10 cellular contexts compared by ENCODE assay signal in the genomic region with DNA sequence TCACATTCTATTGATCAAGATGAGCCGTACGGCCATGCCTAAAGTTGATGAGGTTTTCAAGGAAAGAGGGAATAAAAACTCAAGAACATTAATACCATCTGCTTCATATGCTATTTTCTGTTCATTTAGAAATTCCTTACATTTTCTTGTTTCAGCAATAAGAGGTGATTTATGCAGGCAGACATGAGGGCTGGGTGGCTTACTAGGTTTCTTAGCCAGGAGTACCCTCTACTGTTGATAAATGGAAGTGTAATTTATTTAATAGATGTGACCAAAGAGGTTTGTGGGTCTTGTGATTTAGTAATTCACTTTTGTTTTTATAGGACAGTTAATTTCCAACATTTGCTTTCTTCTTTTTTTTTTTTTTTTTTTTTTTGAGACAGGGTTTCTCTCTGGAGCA. TPM values are rescaled to one million over a fixed set of nuclear protein-coding genes. Genes with fewer than 3 reads are reported as not detected.
DNase-seq lines count a peak whose midpoint lies in the region; ATAC-seq and TF ChIP-seq lines count a peak whose summit lies in the region.
"Had no signal": no experiment of that assay in that cellular context is flagged by ENCODE, and none has a peak within 500 bp of the region (broad histone marks: within the 10 kb centered on the region; RNA-seq: fewer than 3 reads in every experiment).

No MANE protein-coding gene starts in this region.

- in situ Hi-C loops in Caki2 (cut with HindIII; ENCODE audit: low pct_unique_long_range_greater_than_20kb, low sequenced_read_pairs) = no loop called here

- no peak overlapping the region for H3K27ac ChIP-seq in lung (ENCODE audit: low read depth in 1 of 2, low read length in 1 of 2)

- H3K36me3 Mint-ChIP-seq in brain = no peaks in the 10 kb centered on the region
- no peaks in the 10 kb centered on the region for H3K36me3 Mint-ChIP-seq in activated T-helper 1 cell treated with anti-CD3 and anti-CD28 coated beads, Interleukin-12 subunit alpha, Interleukin-12 subunit beta, Interleukin-2, Interleukin-4 antibody, amounts not matched to agents 30 ng/mL and 10 ng/mL and 1 ng/mL, durations not matched to agents 14 hours and 24 hours and 36 hours (ENCODE audit: low read depth)
- no peaks in the 10 kb centered on the region for H3K36me3 Mint-ChIP-seq in activated T-cell treated with anti-CD3 and anti-CD28 coated beads, Interleukin-2, amount 50 U/mL, for 24 hours (ENCODE audit: low read depth)

- intact Hi-C loops in activated T-helper 1 cell treated with anti-CD3 and anti-CD28 coated beads, Interleukin-12 subunit alpha, Interleukin-12 subunit beta, Interleukin-2, Interleukin-4 antibody, amounts not matched to agents 30 ng/mL and 10 ng/mL and 1 ng/mL, durations not matched to agents 14 hours and 24 hours and 36 hours (cut with micrococcal nuclease) = loop anchor here (1.0 to 2.0 kb wide), 3 partner anchors 64 to 126 kb away; no protein-coding TSS in a partner anchor

- no peaks in the 10 kb centered on the region for H3K9me3 ChIP-seq in lung (ENCODE audit: control insufficient read depth in 2 of 2, insufficient read depth in 1 of 2, low read length in 1 of 2)

- TF ChIP-seq CTCF in brain (conservative IDR thresholded peaks at IDR 0.05) = peak; percentile 35 to 53
- TF ChIP-seq CTCF in lung (IDR thresholded peaks at IDR 0.05; ENCODE audit: control extremely low read depth, extremely low read depth) = peak; percentile 29

- H3K4me3 Mint-ChIP-seq in brain = no peak overlapping the region
- no peak overlapping the region for H3K4me3 Mint-ChIP-seq in activated T-helper 1 cell treated with anti-CD3 and anti-CD28 coated beads, Interleukin-12 subunit alpha, Interleukin-12 subunit beta, Interleukin-2, Interleukin-4 antibody, amounts not matched to agents 30 ng/mL and 10 ng/mL and 1 ng/mL, durations not matched to agents 14 hours and 24 hours and 36 hours
- no peak overlapping the region for H3K4me3 Mint-ChIP-seq in activated T-cell treated with anti-CD3 and anti-CD28 coated beads, Interleukin-2, amount 50 U/mL, for 24 hours

- H3K27me3 Mint-ChIP-seq in brain = peaks cover 3% of the 10 kb centered on the region
- H3K27me3 Mint-ChIP-seq in activated T-helper 1 cell treated with anti-CD3 and anti-CD28 coated beads, Interleukin-12 subunit alpha, Interleukin-12 subunit beta, Interleukin-2, Interleukin-4 antibody, amounts not matched to agents 30 ng/mL and 10 ng/mL and 1 ng/mL, durations not matched to agents 14 hours and 24 hours and 36 hours (ENCODE audit: insufficient read depth) = peaks cover 6% of the 10 kb centered on the region
- no peaks in the 10 kb centered on the region for H3K27me3 Mint-ChIP-seq in activated T-cell treated with anti-CD3 and anti-CD28 coated beads, Interleukin-2, amount 50 U/mL, for 24 hours

- H3K36me3 ChIP-seq in lung (ENCODE audit: control insufficient read depth in 2 of 2, insufficient read depth in 2 of 2, low read length in 2 of 2) = no peaks in the 10 kb centered on the region

- H3K4me3 ChIP-seq in lung = no peak overlapping the region

- WGBS in lung, 2 donors = 78 to 89% methylated on average over 2 of the region's 2 CpGs

- no peaks in the 10 kb centered on the region for H3K4me1 Mint-ChIP-seq in brain
- H3K4me1 Mint-ChIP-seq in activated T-helper 1 cell treated with anti-CD3 and anti-CD28 coated beads, Interleukin-12 subunit alpha, Interleukin-12 subunit beta, Interleukin-2, Interleukin-4 antibody, amounts not matched to agents 30 ng/mL and 10 ng/mL and 1 ng/mL, durations not matched to agents 14 hours and 24 hours and 36 hours (ENCODE audit: low read depth) = peaks cover 8% of the 10 kb centered on the region
- H3K4me1 Mint-ChIP-seq in activated T-cell treated with anti-CD3 and anti-CD28 coated beads, Interleukin-2, amount 50 U/mL, for 24 hours (ENCODE audit: low read depth) = no peaks in the 10 kb centered on the region

- DNase-seq in Caki2 (ENCODE audit: low read depth) = peak; percentile 28
- peak; percentile 26 for DNase-seq in NCI-H2227 treated with DMSO at 0.1 percent for 48 hours (lab: John Stamatoyannopoulos, UW)
- no peak for DNase-seq in lung (ENCODE audit: low spot score)
- DNase-seq in activated T-helper 1 cell treated with anti-CD3 and anti-CD28 coated beads, Interleukin-12 subunit alpha, Interleukin-12 subunit beta, Interleukin-2, Interleukin-4 antibody, amounts not matched to agents 30 ng/mL and 10 ng/mL and 1 ng/mL, durations not matched to agents 14 hours and 24 hours and 36 hours (ENCODE audit: low spot score) = no peak
- DNase-seq in activated T-cell treated with anti-CD3 and anti-CD28 coated beads, Interleukin-2, amount 50 U/mL, for 24 hours = no peak
- DNase-seq: right cardiac atrium had no signal

- H3K9me3 Mint-ChIP-seq in brain = peaks cover 2 to 6% (median 3%) of the 10 kb centered on the region in 5 experiments
- H3K9me3 Mint-ChIP-seq in activated T-helper 1 cell treated with anti-CD3 and anti-CD28 coated beads, Interleukin-12 subunit alpha, Interleukin-12 subunit beta, Interleukin-2, Interleukin-4 antibody, amounts not matched to agents 30 ng/mL and 10 ng/mL and 1 ng/mL, durations not matched to agents 14 hours and 24 hours and 36 hours = no peaks in the 10 kb centered on the region
- no peaks in the 10 kb centered on the region for H3K9me3 Mint-ChIP-seq in activated T-cell treated with anti-CD3 and anti-CD28 coated beads, Interleukin-2, amount 50 U/mL, for 24 hours

- no peaks in the 10 kb centered on the region for H3K27me3 ChIP-seq in lung (ENCODE audit: control insufficient read depth, insufficient read depth)

- H3K4me1 ChIP-seq in lung (ENCODE audit: control insufficient read depth in 2 of 2, insufficient read depth in 2 of 2, low read length in 2 of 2) = no peaks in the 10 kb centered on the region

- no peak overlapping the region for H3K27ac Mint-ChIP-seq in brain
- H3K27ac Mint-ChIP-seq in activated T-helper 1 cell treated with anti-CD3 and anti-CD28 coated beads, Interleukin-12 subunit alpha, Interleukin-12 subunit beta, Interleukin-2, Interleukin-4 antibody, amounts not matched to agents 30 ng/mL and 10 ng/mL and 1 ng/mL, durations not matched to agents 14 hours and 24 hours and 36 hours = no peak overlapping the region
- H3K27ac Mint-ChIP-seq in activated T-cell treated with anti-CD3 and anti-CD28 coated beads, Interleukin-2, amount 50 U/mL, for 24 hours = no peak overlapping the region

- ATAC-seq in GM21576 (IDR thresholded peaks at IDR 0.05; ENCODE audit: unreplicated experiment) (peak; percentile 52), lung (ENCODE audit: insufficient read depth, low FRiP score) (peak; percentile 83), HG03280 (IDR thresholded peaks at IDR 0.05; ENCODE audit: unreplicated experiment) (no peak)

RNA-seq across cellular contexts. Expression of a gene that starts 6.4 kb away (rescaled TPM):
- total RNA-seq in Caki2 (2014; rRNA removed; shearing (Covaris generic); ENCODE audit: low replicate concordance) = not detected in 2 replicates
- polyA plus RNA-seq in brain (ENCODE audit: insufficient read depth, low read depth, low replicate concordance) (not detected), lung (not detected)
- under 1 TPM in 1 of 2 donors, not detected in 1; 0.28 TPM for total RNA-seq in lung
- total RNA-seq in activated T-helper 1 cell treated with anti-CD3 and anti-CD28 coated beads, Interleukin-12 subunit alpha, Interleukin-12 subunit beta, Interleukin-2, Interleukin-4 antibody, amounts not matched to agents 30 ng/mL and 10 ng/mL and 1 ng/mL, durations not matched to agents 14 hours and 24 hours and 36 hours = not detected in 2 replicates
- total RNA-seq: right cardiac atrium; T-helper 1 cell treated with Interleukin-12 subunit alpha and Interleukin-12 subunit beta and Interleukin-4 antibody, amounts not matched to agents 30 ng/mL and 1 ng/mL, for 36 hours had no signal
- polyA plus RNA-seq: right cardiac atrium had no signal

RNA-seq across cellular contexts. Expression of a gene that starts 35.6 kb away (rescaled TPM):
- total RNA-seq in Caki2 (2014; rRNA removed; shearing (Covaris generic); ENCODE audit: low replicate concordance) = 36.1 and 38.7 TPM in 2 replicates
- polyA plus RNA-seq in brain (ENCODE audit: insufficient read depth, low read depth, low replicate concordance) = 15.9 TPM
- total RNA-seq in lung = 10 to 100 TPM; 51.5 to 61.4 TPM
- 100 to 1,000 TPM in 1 of 2 donors, 10 to 100 TPM in 1; 18.6 to 132 TPM for polyA plus RNA-seq in lung
- total RNA-seq in activated T-helper 1 cell treated with anti-CD3 and anti-CD28 coated beads, Interleukin-12 subunit alpha, Interleukin-12 subunit beta, Interleukin-2, Interleukin-4 antibody, amounts not matched to agents 30 ng/mL and 10 ng/mL and 1 ng/mL, durations not matched to agents 14 hours and 24 hours and 36 hours = 27.8 and 28.7 TPM in 2 replicates

RNA-seq across cellular contexts. Expression of a gene that starts 45.3 kb away (rescaled TPM):
- total RNA-seq in Caki2 (2014; rRNA removed; shearing (Covaris generic); ENCODE audit: low replicate concordance) = 5.0 TPM in 1 of 2 replicates, not detected in the other
- polyA plus RNA-seq in brain (ENCODE audit: insufficient read depth, low read depth, low replicate concordance) (51.7 TPM), lung (10 to 100 TPM; 23.0 to 33.9 TPM)
- total RNA-seq in lung = 10 to 100 TPM in 1 of 2 donors, 1 to 10 TPM in 1; 3.2 to 58.0 TPM
- total RNA-seq in activated T-helper 1 cell treated with anti-CD3 and anti-CD28 coated beads, Interleukin-12 subunit alpha, Interleukin-12 subunit beta, Interleukin-2, Interleukin-4 antibody, amounts not matched to agents 30 ng/mL and 10 ng/mL and 1 ng/mL, durations not matched to agents 14 hours and 24 hours and 36 hours = 23.6 and 24.1 TPM in 2 replicates

Comparison
In these comparisons a context has a peak if more than half of its experiments do, and no peak if none do; other contexts are left out.
1. DNase-seq: peak in Caki2 (single experiment) and NCI-H2227 treated with DMSO at 0.1 percent for 48 hours (single experiment); none in lung (single experiment), activated T-helper 1 cell treated with anti-CD3 and anti-CD28 coated beads, Interleukin-12 subunit alpha, Interleukin-12 subunit beta, Interleukin-2, Interleukin-4 antibody, amounts not matched to agents 30 ng/mL and 10 ng/mL and 1 ng/mL, durations not matched to agents 14 hours and 24 hours and 36 hours (single experiment) and activated T-cell treated with anti-CD3 and anti-CD28 coated beads, Interleukin-2, amount 50 U/mL, for 24 hours (single experiment).